26 cellular contexts compared by ENCODE assay signal in the genomic region with DNA sequence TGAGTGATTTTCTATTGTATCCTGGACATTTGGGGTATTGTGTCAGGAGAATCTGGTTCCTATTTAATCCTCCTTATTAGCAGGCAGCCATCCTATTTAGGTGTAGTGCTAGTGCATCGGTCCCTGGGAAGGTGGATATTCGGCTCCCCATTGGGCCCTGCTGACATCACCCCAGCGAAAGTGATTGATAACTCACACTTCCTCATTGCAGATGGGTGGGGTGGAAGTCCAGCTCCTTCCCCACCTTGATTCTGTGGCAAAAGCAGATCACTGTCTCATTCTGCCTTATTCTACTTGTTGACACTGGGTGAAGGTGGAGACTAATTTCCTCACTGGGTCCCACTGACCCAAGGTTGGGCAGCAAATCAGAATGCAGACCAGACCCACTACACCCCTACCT. TPM values are rescaled to one million over a fixed set of nuclear protein-coding genes. Genes with fewer than 3 reads are reported as not detected.
DNase-seq lines count a peak whose midpoint lies in the region; ATAC-seq, FAIRE-seq and TF ChIP-seq lines count a peak whose summit lies in the region.
"Had no signal": no experiment of that assay in that cellular context is flagged by ENCODE, and none has a peak within 500 bp of the region (broad histone marks: within the 10 kb centered on the region; RNA-seq: fewer than 3 reads in every experiment).

No MANE protein-coding gene starts in this region.

- H3K4me1 ChIP-seq in GM12878 (ENCODE audit: control insufficient read depth, insufficient read depth, low read length) (no peaks in the 10 kb centered on the region), mucosa of descending colon (ENCODE audit: low read depth) (no peaks in the 10 kb centered on the region)
- H3K4me1 ChIP-seq: BE2C; BLaER1 treated with 17β-estradiol and CSF1 and Interleukin-3, amounts not matched to agents 10 nM and 100 nM had no signal

- H3K27me3 ChIP-seq in GM12878 (replicated peaks in 1 of 2; ENCODE audit: control insufficient read depth in 2 of 2, insufficient read depth in 2 of 2, low read length in 1 of 2), result no peaks in the 10 kb centered on the region
- H3K27me3 ChIP-seq: BE2C had no signal

- H4K20me1 ChIP-seq in GM12878 (ENCODE audit: control insufficient read depth, insufficient read depth), result no peaks in the 10 kb centered on the region
- H4K20me1 ChIP-seq: BLaER1 treated with 17β-estradiol and CSF1 and Interleukin-3, amounts not matched to agents 10 nM and 100 nM had no signal

- no peak for TF ChIP-seq RAD21 in GM12878 (IDR thresholded peaks at IDR 0.05; ENCODE audit: insufficient read depth, low read depth, low read length)

- 62% methylated on average over 3 of the region's 3 CpGs for WGBS in GM12878 (ENCODE audit: insufficient coverage, insufficient replicate concordance, low lambda C conversion rate, missing lambda C conversion rate)

- DNase-seq in GM12891 (ENCODE audit: insufficient read length, low spot score), result no peak
- no peak for DNase-seq in GM12878 (ENCODE audit: low read depth, low spot score)
- DNase-seq in mucosa of descending colon, result no peak
- no peak for DNase-seq in AG08395 (ENCODE audit: low spot score)
- DNase-seq in GM13976 (ENCODE audit: low spot score), result no peak
- DNase-seq: AML-193; BE2C; Calu3; CD4-positive, alpha-beta T cell; CD8-positive, alpha-beta memory T cell; DMS53; DMS79 treated with DMSO at 0.1 percent for 48 hours; GF-D8; GOT3; HFFc6 had no signal

- no peaks in the 10 kb centered on the region for H3K36me3 ChIP-seq in GM12878 (ENCODE audit: control insufficient read depth in 2 of 2, insufficient read depth in 2 of 2, low read length in 1 of 2)
- H3K36me3 ChIP-seq in mucosa of descending colon (ENCODE audit: low read depth), result no peaks in the 10 kb centered on the region
- H3K36me3 ChIP-seq: BE2C; BLaER1 treated with 17β-estradiol and CSF1 and Interleukin-3, amounts not matched to agents 10 nM and 100 nM; HAP-1 had no signal

- no peak for TF ChIP-seq EP300 in GM12878 (IDR thresholded peaks at IDR 0.05; ENCODE audit: borderline replicate concordance in 1 of 2, control insufficient read depth in 1 of 2, low read depth in 2 of 2, low read length in 2 of 2)

- no peaks in the 10 kb centered on the region for H3K9me3 ChIP-seq in GM12878 (replicated peaks; ENCODE audit: control insufficient read depth, insufficient read depth, low read length)
- no peaks in the 10 kb centered on the region for H3K9me3 ChIP-seq in mucosa of descending colon
- H3K9me3 ChIP-seq: BE2C; BLaER1 treated with 17β-estradiol and CSF1 and Interleukin-3, amounts not matched to agents 10 nM and 100 nM; HAP-1 had no signal

- ATAC-seq in GM12878 (peak; percentile 49; the same call in 2 of the 3 replicates), mucosa of descending colon (peak; percentile 45), GM18870 (IDR thresholded peaks at IDR 0.05; ENCODE audit: unreplicated experiment) (no peak)

- no peak for FAIRE-seq in GM12891 (lab: Jason Lieb, UNC)
- FAIRE-seq in GM12878 (lab: Jason Lieb, UNC), result no peak
- FAIRE-seq: A204.1, GM18507, H54 had no signal

- H2AFZ ChIP-seq in GM12878 (ENCODE audit: control insufficient read depth, low read depth, low read length), result no peak overlapping the region

- RAD21 ChIA-PET in GM12878 (lab: Charles Lee; ENCODE audit: unreplicated experiment), result no interaction called here

- H3K27ac ChIP-seq in GM12878 (ENCODE audit: control insufficient read depth, insufficient read depth), result no peak overlapping the region
- H3K27ac ChIP-seq: 22Rv1; BLaER1 treated with 17β-estradiol and CSF1 and Interleukin-3, amounts not matched to agents 10 nM and 100 nM had no signal

- SMC1A ChIA-PET in GM12878 (lab: Charles Lee; ENCODE audit: uncharacterized antibody, unreplicated experiment), result no interaction called here

- POLR2A ChIA-PET in GM12878 (lab: Charles Lee), result no interaction called here

- no peak overlapping the region for H3K9ac ChIP-seq in GM12878 (ENCODE audit: control insufficient read depth, insufficient read depth, low read length)
- H3K9ac ChIP-seq: BLaER1 treated with 17β-estradiol and CSF1 and Interleukin-3, amounts not matched to agents 10 nM and 100 nM had no signal

- no TSS peak for BruUV-seq in GM12878 (replicated peaks; lab: Mats Ljungman, UMichigan)

- CTCF ChIA-PET in GM12878 (lab: Yijun Ruan, JAX), result no interaction called here

- H3K4me2 ChIP-seq in GM12878 (ENCODE audit: control insufficient read depth, insufficient read depth), result no peak overlapping the region
- H3K4me2 ChIP-seq: BLaER1 treated with 17β-estradiol and CSF1 and Interleukin-3, amounts not matched to agents 10 nM and 100 nM had no signal

- no peak for TF ChIP-seq CTCF in GM12878 (IDR thresholded peaks at IDR 0.05 in 2 of 3, conservative IDR thresholded peaks at IDR 0.05 in 1 of 3; ENCODE audit: control insufficient read depth in 2 of 3, extremely low read depth in 1 of 3, insufficient read depth in 1 of 3, low read depth in 3 of 3, low read length in 3 of 3)
- TF ChIP-seq CTCF in mucosa of descending colon (IDR thresholded peaks at IDR 0.05), result no peak
- TF ChIP-seq CTCF in GM13976 (IDR thresholded peaks at IDR 0.05; ENCODE audit: borderline replicate concordance, control extremely low read depth, extremely low read depth, insufficient read depth, missing control alignments), result no peak

- intact Hi-C loops in GM12878 (cut with micrococcal nuclease; ENCODE audit: unreplicated experiment) (no loop called here), mucosa of descending colon (cut with DNase I, micrococcal nuclease) (no loop called here)

- H3K79me2 ChIP-seq in GM12878 (ENCODE audit: control insufficient read depth, insufficient read depth, low read length), result no peaks in the 10 kb centered on the region

- TF ChIP-seq POLR2A in GM12891 (IDR thresholded peaks at IDR 0.05; ENCODE audit: low read depth, low read length) (no peak), GM12878 (IDR thresholded peaks at IDR 0.05; ENCODE audit: low read depth, low read length) (no peak)

- in situ Hi-C loops in GM12878 (cut with MboI), result no loop called here
- in situ Hi-C loops in GM13976 (cut with MboI; ENCODE audit: low sequenced_read_pairs, unreplicated experiment), result no loop called here

- H3K4me3 ChIP-seq in GM12878, result no peak overlapping the region
- H3K4me3 ChIP-seq in mucosa of descending colon, result no peak overlapping the region
- H3K4me3 ChIP-seq: BLaER1 treated with 17β-estradiol and CSF1 and Interleukin-3, amounts not matched to agents 10 nM and 100 nM; HAP-1 had no signal

TF ChIP-seq in GM12891, 5 proteins besides CTCF, POLR2A, EP300 and RAD21:
- peak; percentile 40 for TF ChIP-seq SPI1 (IDR thresholded peaks at IDR 0.05; ENCODE audit: low read depth, low read length)
- TF ChIP-seq POU2F2 (IDR thresholded peaks at IDR 0.05; ENCODE audit: low read depth, low read length), result no peak

RNA-seq across cellular contexts. Expression of a gene that starts 23.2 kb away (rescaled TPM):
- polyA plus RNA-seq in GM12891 (2012; ENCODE audit: low read depth, missing spikeins), result not detected
- total RNA-seq in GM12878 (2013; cell fraction: nucleolus; rRNA removed), result not detected in 2 replicates
- total RNA-seq in GM12878 (2014; rRNA removed) (not detected in 2 replicates), GM12878 (2014; rRNA removed; fragmentation: Illumina TruSeq; extraction: Trizol) (not detected in 2 replicates), GM12878 (2021) (not detected in 2 replicates), mucosa of descending colon (not detected)
- not detected for polyA plus RNA-seq in GM12878 (2011; ENCODE audit: low read depth)
- polyA plus RNA-seq in GM12878 (2011; rRNA removed) (not detected in 2 replicates), GM12878 (2014; fragmentation: Illumina TruSeq; extraction: Trizol) (not detected in 2 replicates), GM12878 (2014; fragmentation: Nextera tagmentation; extraction: Ambion mirVana) (not detected), GM12878 (2014; rRNA removed) (not detected in 2 replicates), GM12878 (2016; fragmentation: Nextera tagmentation; extraction: Ambion mirVana) (not detected)
- not detected in 2 replicates for polyA plus RNA-seq in GM12878 (2011; cell fraction: cytosol; rRNA removed)
- not detected in 2 replicates for polyA plus RNA-seq in GM12878 (2011; cell fraction: nucleus; rRNA removed)
- polyA plus RNA-seq in GM12878 (2012), result not detected in 2 replicates
- polyA minus RNA-seq in GM12878 (2011; rRNA and poly(A)+ RNA removed), result not detected in 2 replicates
- polyA minus RNA-seq in GM12878 (2011; cell fraction: cytosol; rRNA and poly(A)+ RNA removed), result not detected in 2 replicates
- polyA minus RNA-seq in GM12878 (2011; cell fraction: nucleus; rRNA and poly(A)+ RNA removed), result not detected in 2 replicates
- total RNA-seq: Calu3; CD4-positive, alpha-beta T cell; CD8-positive, alpha-beta memory T cell; Daoy; G401; HFFc6 had no signal
- polyA plus RNA-seq: AG04450; CD14-positive monocyte; CD8-positive, alpha-beta memory T cell had no signal

RNA-seq across cellular contexts. Expression of a gene that starts 32.8 kb away (rescaled TPM):
- 23.7 TPM for polyA plus RNA-seq in GM12891 (2012; ENCODE audit: low read depth, missing spikeins)
- 8.9 and 10.3 TPM in 2 replicates for total RNA-seq in GM12878 (2013; cell fraction: nucleolus; rRNA removed)
- total RNA-seq in GM12878 (2014; rRNA removed), result 28.2 and 29.7 TPM in 2 replicates
- 44.2 and 45.8 TPM in 2 replicates for total RNA-seq in GM12878 (2014; rRNA removed; fragmentation: Illumina TruSeq; extraction: Trizol)
- total RNA-seq in GM12878 (2021), result 24.2 and 24.8 TPM in 2 replicates
- polyA plus RNA-seq in GM12878 (2011; ENCODE audit: low read depth), result 18.3 TPM
- polyA plus RNA-seq in GM12878 (2011; rRNA removed), result 1.9 and 2.2 TPM in 2 replicates
- 0.70 and 1.1 TPM in 2 replicates for polyA plus RNA-seq in GM12878 (2011; cell fraction: cytosol; rRNA removed)
- polyA plus RNA-seq in GM12878 (2011; cell fraction: nucleus; rRNA removed), result 1.1 and 2.5 TPM in 2 replicates
- polyA plus RNA-seq in GM12878 (2012), result 21.2 and 23.2 TPM in 2 replicates
- polyA plus RNA-seq in GM12878 (2014; fragmentation: Illumina TruSeq; extraction: Trizol), result 51.7 and 56.2 TPM in 2 replicates
- 10 to 100 TPM; 13.2 to 26.9 TPM for polyA plus RNA-seq in GM12878 (2014; fragmentation: Nextera tagmentation; extraction: Ambion mirVana)
- polyA plus RNA-seq in GM12878 (2014; rRNA removed), result 13.7 and 14.3 TPM in 2 replicates
- 10 to 100 TPM; 54.9 to 59.8 TPM for polyA plus RNA-seq in GM12878 (2016; fragmentation: Nextera tagmentation; extraction: Ambion mirVana)
- 0.31 and 0.73 TPM in 2 replicates for polyA minus RNA-seq in GM12878 (2011; rRNA and poly(A)+ RNA removed)
- polyA minus RNA-seq in GM12878 (2011; cell fraction: cytosol; rRNA and poly(A)+ RNA removed), result 1.6 and 1.8 TPM in 2 replicates
- polyA minus RNA-seq in GM12878 (2011; cell fraction: nucleus; rRNA and poly(A)+ RNA removed), result 0.85 and 0.96 TPM in 2 replicates
- 10 to 100 TPM; 28.1 to 35.8 (median 29.2) TPM for total RNA-seq in mucosa of descending colon
